In genomic region chr4:52545099-52546069, GRCh38 we compare ENCODE assay signal across 8 cellular contexts.
A peak's percentile ranks its signal among the peaks of the same experiment; 100 is the strongest.
DNase-seq lines count a peak whose midpoint lies in the region; ATAC-seq and TF ChIP-seq lines count a peak whose summit lies in the region.

No MANE protein-coding gene starts in this region.

- H3K4me1 ChIP-seq in NT2/D1 (ENCODE audit: insufficient read depth, insufficient read length): no peaks in the 10 kb centered on the region
- H3K4me1 ChIP-seq in esophagus squamous epithelium: peaks cover 0 to 6% (median 0%) of the 10 kb centered on the region in 3 donors

- intact Hi-C loops in esophagus squamous epithelium (cut with DNase I): loop anchor here (5.0 kb wide), 1 partner anchor 437 kb away; no protein-coding TSS in a partner anchor
- intact Hi-C loops in natural killer cell (cut with micrococcal nuclease): loop anchor here (2.0 to 5.0 kb wide), 2 partner anchors 437 to 1687 kb away; no protein-coding TSS in a partner anchor

- H3K4me1 Mint-ChIP-seq in natural killer cell: peaks cover 0 to 6% of the 10 kb centered on the region in 2 donors
- no peaks in the 10 kb centered on the region for H3K4me1 Mint-ChIP-seq in stimulated activated naive CD8-positive, alpha-beta T cell treated with anti-CD3 and anti-CD28 coated beads, Interleukin-15, amount 100 ng/mL, for 72 hours

- ATAC-seq in GM18505 (IDR thresholded peaks at IDR 0.05; ENCODE audit: unreplicated experiment): peak; percentile 76
- peak; percentile 89 for ATAC-seq in HG03439 (IDR thresholded peaks at IDR 0.05; ENCODE audit: unreplicated experiment)
- peak; percentile 49 to 80 (median 60) for ATAC-seq in natural killer cell
- peak; percentile 64 for ATAC-seq in stimulated activated naive CD8-positive, alpha-beta T cell treated with anti-CD3 and anti-CD28 coated beads, Interleukin-15, amount 100 ng/mL, for 72 hours

- 31 to 39% methylated on average over 8 to 12 of the region's 13 CpGs for WGBS in esophagus squamous epithelium, 2 donors

- no peaks in the 10 kb centered on the region for H3K9me3 ChIP-seq in NT2/D1 (ENCODE audit: insufficient read depth, low read length)
- no peaks in the 10 kb centered on the region for H3K9me3 ChIP-seq in esophagus squamous epithelium

- H3K36me3 Mint-ChIP-seq in natural killer cell: no peaks in the 10 kb centered on the region

- H3K36me3 ChIP-seq in NT2/D1 (ENCODE audit: insufficient read depth, insufficient read length, low read length): no peaks in the 10 kb centered on the region
- no peaks in the 10 kb centered on the region for H3K36me3 ChIP-seq in esophagus squamous epithelium

- H3K9ac ChIP-seq in NT2/D1 (ENCODE audit: insufficient read length, low read depth): no peak overlapping the region

- TF ChIP-seq POLR2A in GM18505 (IDR thresholded peaks at IDR 0.05; ENCODE audit: borderline replicate concordance, extremely low read depth, insufficient read depth, insufficient read length): no peak
- TF ChIP-seq POLR2A in esophagus squamous epithelium (IDR thresholded peaks at IDR 0.05): no peak

- H3K4me3 ChIP-seq in NT2/D1 (ENCODE audit: insufficient read length, low read depth) (no peak overlapping the region), esophagus squamous epithelium (no peak overlapping the region)

- no peak overlapping the region for H3K4me3 Mint-ChIP-seq in natural killer cell
- no peak overlapping the region for H3K4me3 Mint-ChIP-seq in stimulated activated naive CD8-positive, alpha-beta T cell treated with anti-CD3 and anti-CD28 coated beads, Interleukin-15, amount 100 ng/mL, for 72 hours

- H3K9me3 Mint-ChIP-seq in natural killer cell: no peaks in the 10 kb centered on the region
- no peaks in the 10 kb centered on the region for H3K9me3 Mint-ChIP-seq in stimulated activated naive CD8-positive, alpha-beta T cell treated with anti-CD3 and anti-CD28 coated beads, Interleukin-15, amount 100 ng/mL, for 72 hours

- peak; percentile 50 to 94 (median 88) for TF ChIP-seq CTCF in esophagus squamous epithelium (IDR thresholded peaks at IDR 0.05)
- TF ChIP-seq CTCF in natural killer cell (IDR thresholded peaks at IDR 0.05): peak; percentile 68

- DNase-seq in AG08395 (ENCODE audit: low spot score) (peak; percentile 87), NT2/D1 (ENCODE audit: low read depth, low spot score) (peak; percentile 49), activated T-cell treated with anti-CD3 and anti-CD28 coated beads for 4 hours (peak; percentile 32), esophagus squamous epithelium (lab: John Stamatoyannopoulos, UW) (no peak), natural killer cell (peak; percentile 40)
- DNase-seq in stimulated activated naive CD8-positive, alpha-beta T cell treated with anti-CD3 and anti-CD28 coated beads, Interleukin-15, amount 100 ng/mL, for 72 hours: peak; percentile 29 to 44

- peaks cover 0 to 20% of the 10 kb centered on the region in 2 donors for H3K27me3 Mint-ChIP-seq in natural killer cell (ENCODE audit: low read depth in 2 of 2)
- peaks cover 17% of the 10 kb centered on the region for H3K27me3 Mint-ChIP-seq in stimulated activated naive CD8-positive, alpha-beta T cell treated with anti-CD3 and anti-CD28 coated beads, Interleukin-15, amount 100 ng/mL, for 72 hours

- H3K27me3 ChIP-seq in NT2/D1 (ENCODE audit: insufficient read depth, insufficient read length): no peaks in the 10 kb centered on the region
- H3K27me3 ChIP-seq in esophagus squamous epithelium: peaks cover 0 to 3% (median 0%) of the 10 kb centered on the region in 4 donors

- H3K27ac ChIP-seq in esophagus squamous epithelium: no peak overlapping the region

- H3K27ac Mint-ChIP-seq in natural killer cell: no peak overlapping the region
- H3K27ac Mint-ChIP-seq in stimulated activated naive CD8-positive, alpha-beta T cell treated with anti-CD3 and anti-CD28 coated beads, Interleukin-15, amount 100 ng/mL, for 72 hours: no peak overlapping the region
